In genomic region chrX:141982296-141982695, GRCh38 we compare ENCODE assay signal across 34 cellular contexts.
"Had no signal": no experiment of that assay in that cellular context is flagged by ENCODE, and none has a peak within 500 bp of the region (broad histone marks: within the 10 kb centered on the region; RNA-seq: fewer than 3 reads in every experiment).

No MANE protein-coding gene starts in this region.

- H3K9ac ChIP-seq: KMS-11 had no signal

- DNase-seq: Karpas-422, Kasumi-1, MG63, MM.1S, MV-4-11, NCI-H1048, NCI-H1092, NCI-H1092 treated with DMSO at 0.1 percent for 48 hours, NCI-H1105, NCI-H1105 treated with DMSO at 0.1 percent for 48 hours, NCI-H1417, NCI-H1417 treated with DMSO at 0.1 percent for 48 hours, NCI-H1436, NCI-H1436 treated with DMSO at 0.1 percent for 48 hours, NCI-H146, NCI-H1694, NCI-H1694 treated with DMSO at 0.1 percent for 48 hours, NCI-H187, NCI-H187 treated with DMSO at 0.1 percent for 48 hours, NCI-H1930, NCI-H2029, NCI-H2029 treated with DMSO at 0.1 percent for 48 hours, NCI-H2081, NCI-H2081 treated with DMSO at 0.1 percent for 48 hours, NCI-H2107, NCI-H2171, NCI-H2171 treated with DMSO at 0.1 percent for 48 hours, NCI-H2227 treated with DMSO at 0.1 percent for 48 hours, NCI-H226, NCI-H345, NCI-H446, NCI-H446 treated with DMSO at 0.1 percent for 48 hours, NCI-H510A had no signal

- H3K27me3 ChIP-seq: MG63 had no signal

- H3K4me3 ChIP-seq: MG63 had no signal

- H3K9me3 ChIP-seq: MG63 had no signal

- H3K27ac ChIP-seq: KMS-11 had no signal

- H3K36me3 ChIP-seq: MG63 had no signal

- H3K4me2 ChIP-seq: KMS-11 had no signal
